Comparison of ENCODE assay signal across 8 cellular contexts in genomic region chr19:53394522-53394973, GRCh38. TPM values are rescaled to one million over a fixed set of nuclear protein-coding genes. Genes with fewer than 3 reads are reported as not detected.
A peak's percentile ranks its signal among the peaks of the same experiment; 100 is the strongest.
DNase-seq lines count a peak whose midpoint lies in the region; ATAC-seq and TF ChIP-seq lines count a peak whose summit lies in the region.

No MANE protein-coding gene starts in this region.

- TF ChIP-seq CTCF in colonic mucosa (IDR thresholded peaks at IDR 0.05) (no peak), right lobe of liver (IDR thresholded peaks at IDR 0.05) (no peak), thyroid gland (IDR thresholded peaks at IDR 0.05) (no peak)

- no peaks in the 10 kb centered on the region for H3K36me3 ChIP-seq in colonic mucosa
- peaks cover 0 to 5% (median 0%) of the 10 kb centered on the region in 4 donors for H3K36me3 ChIP-seq in right lobe of liver
- H3K36me3 ChIP-seq in thyroid gland = peaks cover 0 to 4% of the 10 kb centered on the region in 2 donors

- H3K4me3 ChIP-seq in GM08714 (ENCODE audit: low read length) = peak overlapping the region; percentile 27; the same call in 1 of the 2 replicates
- peak overlapping the region; percentile 71 for H3K4me3 ChIP-seq in colonic mucosa
- H3K4me3 ChIP-seq in right lobe of liver = peak overlapping the region; percentile 76 to 85 (median 77)
- peak overlapping the region in 2 of 3 donors; percentile 47 to 89 for H3K4me3 ChIP-seq in thyroid gland (replicated peaks in 1 of 3)

- H3K27ac ChIP-seq in colonic mucosa (peak overlapping the region; percentile 82), right lobe of liver (peak overlapping the region in 2 of 3 donors; percentile 12 to 20), thyroid gland (peak overlapping the region in 2 of 3 donors; percentile 30 to 41)

- peak overlapping the region; percentile 40 to 61 for H3K9ac ChIP-seq in colonic mucosa (ENCODE audit: low read depth in 2 of 2, low read length in 2 of 2)

- peak; percentile 39 to 51 for DNase-seq in NCI-H1930 (lab: John Stamatoyannopoulos, UW)
- no peak for DNase-seq in colonic mucosa
- DNase-seq in right lobe of liver = peak; percentile 50 to 58 (median 51)
- DNase-seq in thyroid gland = peak; percentile 28 to 45
- no peak for DNase-seq in ACHN

- intact Hi-C loops in colonic mucosa (cut with DNase I) = no loop called here
- intact Hi-C loops in right lobe of liver (cut with DNase I) = no loop called here
- intact Hi-C loops in thyroid gland (cut with DNase I) = loop anchor here (5.0 kb wide), 1 partner anchor 38 kb away; the partner anchor contains the start of gene ZNF761

- H3K27me3 ChIP-seq in colonic mucosa = no peaks in the 10 kb centered on the region
- no peaks in the 10 kb centered on the region for H3K27me3 ChIP-seq in right lobe of liver
- H3K27me3 ChIP-seq in thyroid gland = no peaks in the 10 kb centered on the region

- H3K4me1 ChIP-seq in colonic mucosa (peaks cover 6% of the 10 kb centered on the region), right lobe of liver (peaks cover 0 to 7% (median 2%) of the 10 kb centered on the region in 4 donors), thyroid gland (peaks cover 0 to 16% of the 10 kb centered on the region in 2 donors)

- 6% methylated on average over 9 of the region's 18 CpGs for WGBS in right lobe of liver (ENCODE audit: insufficient coverage, low coverage, low lambda C conversion rate, missing lambda C conversion rate)
- 8% methylated on average over 17 of the region's 18 CpGs for WGBS in thyroid gland, 2 donors

- in situ Hi-C loops in ACHN (cut with HindIII; ENCODE audit: low pct_ligation_motif_present, low pct_unique_long_range_greater_than_20kb, low sequenced_read_pairs) = no loop called here

- ATAC-seq in right lobe of liver (peak; percentile 4 to 48 (median 32)), esophagus mucosa (no peak), HG02759 (IDR thresholded peaks at IDR 0.05; ENCODE audit: unreplicated experiment) (no peak)

- TF ChIP-seq POLR2A in right lobe of liver (IDR thresholded peaks at IDR 0.05) = no peak
- no peak for TF ChIP-seq POLR2A in thyroid gland (IDR thresholded peaks at IDR 0.05)

- H3K9me3 ChIP-seq in colonic mucosa = no peaks in the 10 kb centered on the region
- H3K9me3 ChIP-seq in right lobe of liver = peaks cover 0 to 2% (median 0%) of the 10 kb centered on the region in 4 donors
- no peaks in the 10 kb centered on the region for H3K9me3 ChIP-seq in thyroid gland

RNA-seq across cellular contexts. Expression of gene ZNF765, which starts 0.4 kb away (rescaled TPM):
- total RNA-seq in colonic mucosa (10 to 100 TPM in 1 of 2 donors, 1 to 10 TPM in 1; 8.2 to 10.7 TPM), right lobe of liver (1 to 10 TPM; 2.2 to 7.7 (median 3.8) TPM), thyroid gland (10 to 100 TPM; 10.4 to 16.9 (median 12.5) TPM), esophagus mucosa (5.3 TPM)

RNA-seq across cellular contexts. Expression of gene ZNF525, which starts 29.0 kb away (rescaled TPM):
- 10 to 100 TPM in 1 of 2 donors, 1 to 10 TPM in 1; 9.4 to 13.9 TPM for total RNA-seq in colonic mucosa
- total RNA-seq in right lobe of liver = 1 to 10 TPM; 1.7 to 3.7 (median 2.2) TPM
- total RNA-seq in thyroid gland = 10 to 100 TPM in 3 of 4 donors, 1 to 10 TPM in 1; 9.6 to 12.1 (median 11.6) TPM
- 6.6 TPM for total RNA-seq in esophagus mucosa

RNA-seq across cellular contexts. Expression of gene ZNF761, which starts 37.2 kb away (rescaled TPM):
- total RNA-seq in colonic mucosa (10 to 100 TPM in 1 of 2 donors, 1 to 10 TPM in 1; 5.6 to 10.1 TPM), right lobe of liver (1 to 10 TPM; 2.6 to 4.2 (median 3.4) TPM), thyroid gland (10 to 100 TPM; 11.8 to 15.2 (median 12.6) TPM), esophagus mucosa (4.5 TPM)

Comparison
In these comparisons a context has a peak if more than half of its experiments do, and no peak if none do; other contexts are left out.
1. H3K4me3 ChIP-seq: peak in every context shown above with its lines; median percentile 77 in right lobe of liver; 71 in colonic mucosa; 68 in thyroid gland; 27 in GM08714.
2. DNase-seq: peak in NCI-H1930 (2 of 2), right lobe of liver (3 of 3) and thyroid gland (2 of 2); none in colonic mucosa (single experiment) and ACHN (single experiment).
3. H3K27ac ChIP-seq: peak in every context shown above with its lines; median percentile 82 in colonic mucosa; 36 in thyroid gland; 16 in right lobe of liver.
4. ATAC-seq: peak in right lobe of liver (4 of 4); none in esophagus mucosa (single experiment) and HG02759 (single experiment).